In the genomic region with DNA sequence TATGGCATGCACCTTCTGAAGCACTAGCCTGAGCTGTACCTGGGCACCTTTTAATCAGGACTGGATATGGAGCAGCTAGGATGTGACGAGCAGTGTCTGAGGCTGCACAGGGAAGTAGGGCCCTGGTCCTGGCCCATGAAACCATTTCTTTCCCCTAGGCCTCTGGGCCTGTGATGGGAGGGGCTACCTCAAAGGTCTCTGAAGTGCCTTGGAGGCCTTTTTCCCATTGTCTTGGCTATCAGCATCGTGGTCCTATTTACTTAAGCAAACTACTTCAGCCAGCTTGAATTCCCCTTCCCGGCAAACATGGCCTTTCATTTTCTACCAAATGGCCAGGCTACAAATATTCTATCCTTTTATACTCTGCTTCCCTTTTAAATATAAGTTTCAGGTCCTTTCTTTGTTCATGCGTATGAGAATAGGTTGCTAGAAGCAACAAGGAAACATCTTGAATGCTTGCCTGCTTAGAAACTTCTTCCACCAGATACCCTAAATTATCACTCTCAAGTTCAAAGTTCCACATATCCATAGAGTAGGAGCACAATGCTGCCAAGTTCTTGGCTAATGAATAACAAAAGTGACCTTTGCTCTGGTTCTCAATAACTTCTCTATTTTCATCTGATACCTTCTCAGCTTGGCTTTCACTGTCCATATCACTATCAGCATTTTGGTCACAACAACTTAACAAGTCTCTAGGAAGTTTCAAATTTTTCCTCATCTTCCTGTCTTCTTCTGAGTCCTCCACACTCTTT, we compare ENCODE assay signal across 24 cellular contexts.
A peak's percentile ranks its signal among the peaks of the same experiment; 100 is the strongest.
DNase-seq lines count a peak whose midpoint lies in the region; ATAC-seq, FAIRE-seq and TF ChIP-seq lines count a peak whose summit lies in the region.
"Had no signal": no experiment of that assay in that cellular context is flagged by ENCODE, and none has a peak within 500 bp of the region (broad histone marks: within the 10 kb centered on the region; RNA-seq: fewer than 3 reads in every experiment).

No MANE protein-coding gene starts in this region.

- TF ChIP-seq POLR2A in body of pancreas (IDR thresholded peaks at IDR 0.05): no peak

- peak overlapping the region; percentile 39 to 79 (median 72) for H3K27ac ChIP-seq in body of pancreas
- peak overlapping the region; percentile 54 to 55 for H3K27ac ChIP-seq in liver (ENCODE audit: low read depth in 1 of 2, low read length in 2 of 2)
- H3K27ac ChIP-seq in pancreas: peak overlapping the region; percentile 5 to 84 (median 46)
- H3K27ac ChIP-seq: A549, KMS-11, RWPE1 had no signal

- peaks cover 2 to 12% of the 10 kb centered on the region in 2 donors for H3K9me3 Mint-ChIP-seq in stimulated activated naive CD8-positive, alpha-beta T cell treated with anti-CD3 and anti-CD28 coated beads, Interleukin-15, amount 100 ng/mL, for 72 hours

- peaks cover 53% of the 10 kb centered on the region for H3K4me1 ChIP-seq in body of pancreas
- H3K4me1 ChIP-seq in liver (ENCODE audit: control insufficient read depth in 4 of 4, insufficient read depth in 4 of 4, low read length in 3 of 4): peaks cover 8 to 19% (median 11%) of the 10 kb centered on the region in 4 donors
- peaks cover 15 to 40% (median 32%) of the 10 kb centered on the region in 3 donors for H3K4me1 ChIP-seq in pancreas
- H3K4me1 ChIP-seq: A549 had no signal

- H3K27ac Mint-ChIP-seq in stimulated activated naive CD8-positive, alpha-beta T cell treated with anti-CD3 and anti-CD28 coated beads, Interleukin-15, amount 100 ng/mL, for 72 hours: no peak overlapping the region
- H3K27ac Mint-ChIP-seq: CD4-positive, alpha-beta T cell had no signal

- no peaks in the 10 kb centered on the region for H3K9me3 ChIP-seq in body of pancreas
- H3K9me3 ChIP-seq in liver (ENCODE audit: control insufficient read depth in 4 of 4, low read length in 3 of 4): no peaks in the 10 kb centered on the region
- H3K9me3 ChIP-seq in pancreas: no peaks in the 10 kb centered on the region
- H3K9me3 ChIP-seq: A549, Caco-2 had no signal

- TF ChIP-seq CTCF in body of pancreas (IDR thresholded peaks at IDR 0.05): no peak
- TF ChIP-seq CTCF in liver (IDR thresholded peaks at IDR 0.05; ENCODE audit: low read depth, low read length, missing input control): no peak
- TF ChIP-seq CTCF in pancreas (IDR thresholded peaks at IDR 0.05): no peak
- TF ChIP-seq CTCF in GM13977 (IDR thresholded peaks at IDR 0.05; ENCODE audit: extremely low read depth, insufficient read depth, missing control alignments): no peak

- WGBS in body of pancreas, 2 donors: 26% methylated on average over 4 of the region's 4 CpGs
- 43% methylated on average over 4 of the region's 4 CpGs for WGBS in liver
- WGBS in pancreas, 2 donors: 29 to 34% methylated on average over 4 of the region's 4 CpGs

- H3K27me3 ChIP-seq in body of pancreas: no peaks in the 10 kb centered on the region
- no peaks in the 10 kb centered on the region for H3K27me3 ChIP-seq in liver (ENCODE audit: control insufficient read depth in 4 of 4, insufficient read depth in 4 of 4, low read length in 3 of 4)
- no peaks in the 10 kb centered on the region for H3K27me3 ChIP-seq in pancreas

- FAIRE-seq in pancreas (lab: Jason Lieb, UNC): no peak
- FAIRE-seq: A549, GM12891, GM18507, H54 had no signal

- no peak overlapping the region for H3K9ac ChIP-seq in liver (ENCODE audit: low read depth in 1 of 2, low read length in 2 of 2)
- H3K9ac ChIP-seq: KMS-11 had no signal

- H3K36me3 ChIP-seq in body of pancreas (replicated peaks in 1 of 2; ENCODE audit: insufficient read depth in 1 of 2, low read depth in 2 of 2): no peaks in the 10 kb centered on the region
- H3K36me3 ChIP-seq in liver (ENCODE audit: control insufficient read depth in 4 of 4, insufficient read depth in 3 of 4, low read depth in 1 of 4, low read length in 3 of 4): no peaks in the 10 kb centered on the region
- no peaks in the 10 kb centered on the region for H3K36me3 ChIP-seq in pancreas

- DNase-seq in DMS53 treated with DMSO at 0.1 percent for 48 hours (lab: John Stamatoyannopoulos, UW; ENCODE audit: unreplicated experiment) (peak; percentile 47), body of pancreas (peak; percentile 33 to 66 (median 44)), pancreas (peak in 3 of 6 donors; percentile 20 to 57 (median 31)), NCI-H748 (lab: John Stamatoyannopoulos, UW; ENCODE audit: unreplicated experiment) (no peak), NCI-H2227 (lab: John Stamatoyannopoulos, UW; ENCODE audit: unreplicated experiment) (no peak), GM13977 (ENCODE audit: low spot score) (no peak)
- DNase-seq in stimulated activated naive CD8-positive, alpha-beta T cell treated with anti-CD3 and anti-CD28 coated beads, Interleukin-15, amount 100 ng/mL, for 72 hours: no peak
- DNase-seq: Caco-2; CD4-positive, alpha-beta T cell; NCI-H1417 treated with DMSO at 0.1 percent for 48 hours; NCI-H2029 treated with DMSO at 0.1 percent for 48 hours; NCI-H2171; NCI-H446 treated with DMSO at 0.1 percent for 48 hours; NCI-H774; OCI-M1; SIG-M5 had no signal

- intact Hi-C loops in body of pancreas (cut with DNase I) (no loop called here), pancreas (cut with DNase I) (no loop called here)

- no peak overlapping the region for H3K4me3 Mint-ChIP-seq in stimulated activated naive CD8-positive, alpha-beta T cell treated with anti-CD3 and anti-CD28 coated beads, Interleukin-15, amount 100 ng/mL, for 72 hours
- H3K4me3 Mint-ChIP-seq: CD4-positive, alpha-beta T cell had no signal

- H3K4me1 Mint-ChIP-seq in stimulated activated naive CD8-positive, alpha-beta T cell treated with anti-CD3 and anti-CD28 coated beads, Interleukin-15, amount 100 ng/mL, for 72 hours: no peaks in the 10 kb centered on the region

- peak; percentile 21 to 31 for TF ChIP-seq RAD21 in liver (IDR thresholded peaks at IDR 0.05)

- H3K4me3 ChIP-seq in body of pancreas: no peak overlapping the region
- H3K4me3 ChIP-seq in liver (ENCODE audit: low read depth in 1 of 3, low read length in 3 of 3): no peak overlapping the region
- peak overlapping the region in 1 of 4 donors; percentile 6 for H3K4me3 ChIP-seq in pancreas
- H3K4me3 ChIP-seq: A549 had no signal

- ATAC-seq in body of pancreas (peak; percentile 88), pancreas (peak; percentile 91 to 95 (median 94))
- no peak for ATAC-seq in stimulated activated naive CD8-positive, alpha-beta T cell treated with anti-CD3 and anti-CD28 coated beads, Interleukin-15, amount 100 ng/mL, for 72 hours
- ATAC-seq: A549, SK-N-SH treated with all-trans-retinoic acid at 6 μM for 48 hours had no signal

- in situ Hi-C loops in GM13977 (cut with MboI; ENCODE audit: low pct_unique_long_range_greater_than_20kb, low sequenced_read_pairs, unreplicated experiment): no loop called here

- no peaks in the 10 kb centered on the region for H3K27me3 Mint-ChIP-seq in stimulated activated naive CD8-positive, alpha-beta T cell treated with anti-CD3 and anti-CD28 coated beads, Interleukin-15, amount 100 ng/mL, for 72 hours
- H3K27me3 Mint-ChIP-seq: CD4-positive, alpha-beta T cell had no signal

TF ChIP-seq in liver, 16 proteins besides CTCF, POLR2A, EP300 and RAD21 (continues in another document):
- TF ChIP-seq, protein P1, sequence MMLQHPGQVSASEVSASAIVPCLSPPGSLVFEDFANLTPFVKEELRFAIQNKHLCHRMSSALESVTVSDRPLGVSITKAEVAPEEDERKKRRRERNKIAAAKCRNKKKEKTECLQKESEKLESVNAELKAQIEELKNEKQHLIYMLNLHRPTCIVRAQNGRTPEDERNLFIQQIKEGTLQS (IDR thresholded peaks at IDR 0.05): no peak
- TF ChIP-seq JUND (IDR thresholded peaks at IDR 0.05) (peak in 1 of 2 donors; percentile 63), HNF4G (IDR thresholded peaks at IDR 0.05) (peak; percentile 89), NR2F2 (IDR thresholded peaks at IDR 0.05) (no peak), SP1 (IDR thresholded peaks at IDR 0.05) (peak; percentile 98)
- TF ChIP-seq, protein P2, sequence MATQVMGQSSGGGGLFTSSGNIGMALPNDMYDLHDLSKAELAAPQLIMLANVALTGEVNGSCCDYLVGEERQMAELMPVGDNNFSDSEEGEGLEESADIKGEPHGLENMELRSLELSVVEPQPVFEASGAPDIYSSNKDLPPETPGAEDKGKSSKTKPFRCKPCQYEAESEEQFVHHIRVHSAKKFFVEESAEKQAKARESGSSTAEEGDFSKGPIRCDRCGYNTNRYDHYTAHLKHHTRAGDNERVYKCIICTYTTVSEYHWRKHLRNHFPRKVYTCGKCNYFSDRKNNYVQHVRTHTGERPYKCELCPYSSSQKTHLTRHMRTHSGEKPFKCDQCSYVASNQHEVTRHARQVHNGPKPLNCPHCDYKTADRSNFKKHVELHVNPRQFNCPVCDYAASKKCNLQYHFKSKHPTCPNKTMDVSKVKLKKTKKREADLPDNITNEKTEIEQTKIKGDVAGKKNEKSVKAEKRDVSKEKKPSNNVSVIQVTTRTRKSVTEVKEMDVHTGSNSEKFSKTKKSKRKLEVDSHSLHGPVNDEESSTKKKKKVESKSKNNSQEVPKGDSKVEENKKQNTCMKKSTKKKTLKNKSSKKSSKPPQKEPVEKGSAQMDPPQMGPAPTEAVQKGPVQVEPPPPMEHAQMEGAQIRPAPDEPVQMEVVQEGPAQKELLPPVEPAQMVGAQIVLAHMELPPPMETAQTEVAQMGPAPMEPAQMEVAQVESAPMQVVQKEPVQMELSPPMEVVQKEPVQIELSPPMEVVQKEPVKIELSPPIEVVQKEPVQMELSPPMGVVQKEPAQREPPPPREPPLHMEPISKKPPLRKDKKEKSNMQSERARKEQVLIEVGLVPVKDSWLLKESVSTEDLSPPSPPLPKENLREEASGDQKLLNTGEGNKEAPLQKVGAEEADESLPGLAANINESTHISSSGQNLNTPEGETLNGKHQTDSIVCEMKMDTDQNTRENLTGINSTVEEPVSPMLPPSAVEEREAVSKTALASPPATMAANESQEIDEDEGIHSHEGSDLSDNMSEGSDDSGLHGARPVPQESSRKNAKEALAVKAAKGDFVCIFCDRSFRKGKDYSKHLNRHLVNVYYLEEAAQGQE (IDR thresholded peaks at IDR 0.05): peak; percentile 71
- TF ChIP-seq, protein P3, sequence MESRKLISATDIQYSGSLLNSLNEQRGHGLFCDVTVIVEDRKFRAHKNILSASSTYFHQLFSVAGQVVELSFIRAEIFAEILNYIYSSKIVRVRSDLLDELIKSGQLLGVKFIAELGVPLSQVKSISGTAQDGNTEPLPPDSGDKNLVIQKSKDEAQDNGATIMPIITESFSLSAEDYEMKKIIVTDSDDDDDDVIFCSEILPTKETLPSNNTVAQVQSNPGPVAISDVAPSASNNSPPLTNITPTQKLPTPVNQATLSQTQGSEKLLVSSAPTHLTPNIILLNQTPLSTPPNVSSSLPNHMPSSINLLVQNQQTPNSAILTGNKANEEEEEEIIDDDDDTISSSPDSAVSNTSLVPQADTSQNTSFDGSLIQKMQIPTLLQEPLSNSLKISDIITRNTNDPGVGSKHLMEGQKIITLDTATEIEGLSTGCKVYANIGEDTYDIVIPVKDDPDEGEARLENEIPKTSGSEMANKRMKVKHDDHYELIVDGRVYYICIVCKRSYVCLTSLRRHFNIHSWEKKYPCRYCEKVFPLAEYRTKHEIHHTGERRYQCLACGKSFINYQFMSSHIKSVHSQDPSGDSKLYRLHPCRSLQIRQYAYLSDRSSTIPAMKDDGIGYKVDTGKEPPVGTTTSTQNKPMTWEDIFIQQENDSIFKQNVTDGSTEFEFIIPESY (IDR thresholded peaks at IDR 0.05): peak; percentile 61

Comparison
In these comparisons a context has a peak if more than half of its experiments do, and no peak if none do; other contexts are left out.
1. DNase-seq: peak in DMS53 treated with DMSO at 0.1 percent for 48 hours (single experiment) and body of pancreas (4 of 4); none in NCI-H748 (single experiment), NCI-H2227 (single experiment), GM13977 (single experiment) and stimulated activated naive CD8-positive, alpha-beta T cell treated with anti-CD3 and anti-CD28 coated beads, Interleukin-15, amount 100 ng/mL, for 72 hours (0 of 2).
2. Peak in every context shown above with its lines, with median percentiles within 50 percentile points of each other: H3K27ac ChIP-seq.